ENCODE assay signal across 24 cellular contexts in genomic region chr10:56728349-56728748, GRCh38.
"Had no signal": no experiment of that assay in that cellular context is flagged by ENCODE, and none has a peak within 500 bp of the region (broad histone marks: within the 10 kb centered on the region; RNA-seq: fewer than 3 reads in every experiment).

No MANE protein-coding gene starts in this region.

- H3K4me3 ChIP-seq: MG63 had no signal

- H3K9me3 ChIP-seq: MG63, SK-N-SH had no signal

- ATAC-seq: HepG2, Panc1, PC-3, T-cell had no signal

- DNase-seq: IMR-90, Karpas-422, KG1, MG63, NCI-H1092, NCI-H1105 treated with DMSO at 0.1 percent for 48 hours, NCI-H1417 treated with DMSO at 0.1 percent for 48 hours, NCI-H146, NCI-H1694 treated with DMSO at 0.1 percent for 48 hours, NCI-H1930, NCI-H2081, NCI-H2107, NCI-H2227 treated with DMSO at 0.1 percent for 48 hours, NCI-H524, NCI-H69, NCI-H774, PC-3, SHP77, SK-N-SH, SW 1271, T-cell had no signal

- H3K36me3 ChIP-seq: MG63 had no signal

- H3K27ac ChIP-seq: RWPE1 had no signal

- FAIRE-seq: HepG2 had no signal

- H3K27me3 ChIP-seq: MG63 had no signal
